1 cellular context compared by ENCODE assay signal in genomic region chr1:225824522-225824921, GRCh38.
A peak's percentile ranks its signal among the peaks of the same experiment; 100 is the strongest.
TF ChIP-seq lines count a peak whose summit lies in the region.

No MANE protein-coding gene starts in this region.

TF ChIP-seq in HEK293, 187 proteins besides CTCF, POLR2A, EP300 and RAD21 (continued from another document):
- TF ChIP-seq PATZ1 (tag by site-specific recombination; IDR thresholded peaks at IDR 0.05) (0 out of 2 replicates have a peak, but pooled peaks have one; percentile 25), ZNF544 (tag by site-specific recombination; IDR thresholded peaks at IDR 0.05) (no peak), MEIS1 (CRISPR knock-in tag; IDR thresholded peaks at IDR 0.05; ENCODE audit: borderline replicate concordance) (no peak), EGR2 (tag by site-specific recombination; IDR thresholded peaks at IDR 0.05; ENCODE audit: low read depth) (peak; percentile 29; the same call in 1 of the 2 replicates), ZNF830 (tag by site-specific recombination; IDR thresholded peaks at IDR 0.05; ENCODE audit: low read depth) (no peak), GLIS2 (tag by site-specific recombination; IDR thresholded peaks at IDR 0.05) (peak; percentile 54), ZNF785 (tag by site-specific recombination; IDR thresholded peaks at IDR 0.05) (no peak)
